Comparison of ENCODE assay signal across 9 cellular contexts in the genomic region with DNA sequence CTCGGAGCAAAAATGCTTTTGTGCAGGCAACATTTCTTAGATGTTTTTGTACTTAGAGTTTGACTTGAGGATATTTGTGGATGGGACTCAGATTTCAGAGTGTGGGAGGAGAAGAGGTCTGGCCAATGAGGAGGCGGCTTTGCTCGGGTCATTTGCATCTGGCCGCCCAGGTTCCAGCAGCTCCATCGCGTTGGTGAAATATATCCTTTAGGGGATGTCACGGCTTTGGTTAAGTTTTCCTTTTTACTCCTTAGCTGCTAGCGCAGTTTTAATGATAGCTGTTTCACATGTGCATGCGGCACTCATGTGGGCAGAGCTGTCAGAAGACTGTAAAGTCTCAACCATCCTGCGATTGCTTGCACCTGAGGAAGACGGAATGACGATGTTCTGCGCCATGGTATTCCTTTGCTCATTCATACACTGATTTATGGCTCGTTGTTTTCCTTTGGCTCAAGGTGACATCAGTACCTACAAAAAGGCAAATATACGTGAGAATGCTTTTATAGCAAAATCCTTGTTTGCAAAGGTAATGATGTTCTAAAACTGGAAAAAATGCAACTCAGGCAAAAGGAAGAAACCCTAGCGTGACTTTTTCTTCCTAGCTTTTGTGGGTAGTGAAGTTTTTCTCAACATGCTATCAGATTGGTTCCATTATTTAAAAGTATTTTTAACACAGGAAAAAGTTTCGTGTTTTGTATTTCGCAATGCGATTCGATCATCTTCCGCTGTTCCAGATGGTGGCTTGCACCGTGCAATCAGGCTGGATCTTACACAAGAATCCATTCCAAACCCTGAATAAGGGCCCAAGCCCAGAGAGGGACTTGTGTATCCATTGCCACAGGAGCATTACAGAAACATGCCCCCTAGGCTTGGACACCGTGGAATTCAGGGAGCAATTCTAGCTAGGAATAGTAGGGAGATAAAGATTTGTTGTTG.
DNase-seq lines count a peak whose midpoint lies in the region; ATAC-seq, FAIRE-seq and TF ChIP-seq lines count a peak whose summit lies in the region.
"Had no signal": no experiment of that assay in that cellular context is flagged by ENCODE, and none has a peak within 500 bp of the region (broad histone marks: within the 10 kb centered on the region; RNA-seq: fewer than 3 reads in every experiment).

No MANE protein-coding gene starts in this region.

- H3K27me3 ChIP-seq in adrenal gland (no peaks in the 10 kb centered on the region), heart right ventricle (peaks cover 0 to 5% (median 0%) of the 10 kb centered on the region in 7 donors), pancreas (no peaks in the 10 kb centered on the region)

- no peaks in the 10 kb centered on the region for H3K9me3 ChIP-seq in adrenal gland (replicated peaks in 1 of 3)
- H3K9me3 ChIP-seq in heart right ventricle = no peaks in the 10 kb centered on the region
- H3K9me3 ChIP-seq in pancreas = no peaks in the 10 kb centered on the region

- peak; percentile 90 to 96 (median 94) for ATAC-seq in heart right ventricle
- peak; percentile 97 to 99 (median 98) for ATAC-seq in pancreas
- no peak for ATAC-seq in HG02798 (IDR thresholded peaks at IDR 0.05; ENCODE audit: poor library complexity, unreplicated experiment)
- no peak for ATAC-seq in GM21381 (IDR thresholded peaks at IDR 0.05; ENCODE audit: unreplicated experiment)
- ATAC-seq in activated CD8-positive, alpha-beta memory T cell treated with anti-CD3 and anti-CD28 coated beads, Interleukin-2, amount 10 ng/mL, durations not matched to agents 7 days and 5 days = no peak

- peaks cover 10 to 15% of the 10 kb centered on the region in 2 donors for H3K4me1 ChIP-seq in adrenal gland (replicated peaks in 1 of 2)
- H3K4me1 ChIP-seq in heart right ventricle = peaks cover 0 to 48% (median 4%) of the 10 kb centered on the region in 9 donors
- H3K4me1 ChIP-seq in pancreas = peaks cover 0 to 10% (median 2%) of the 10 kb centered on the region in 3 donors

- H3K4me3 ChIP-seq in adrenal gland (peak overlapping the region in 3 of 4 donors; percentile 2 to 52 (median 19)), heart right ventricle (peak overlapping the region in 8 of 10 donors; percentile 6 to 42 (median 37)), pancreas (peak overlapping the region in 2 of 4 donors; percentile 11 to 22)

- no peaks in the 10 kb centered on the region for H3K4me1 Mint-ChIP-seq in activated CD8-positive, alpha-beta memory T cell treated with anti-CD3 and anti-CD28 coated beads, Interleukin-2, amount 10 ng/mL, durations not matched to agents 7 days and 5 days

- H3K4me3 Mint-ChIP-seq in activated CD8-positive, alpha-beta memory T cell treated with anti-CD3 and anti-CD28 coated beads, Interleukin-2, amount 10 ng/mL, durations not matched to agents 7 days and 5 days = no peak overlapping the region

- H3K27me3 Mint-ChIP-seq in activated CD8-positive, alpha-beta memory T cell treated with anti-CD3 and anti-CD28 coated beads, Interleukin-2, amount 10 ng/mL, durations not matched to agents 7 days and 5 days = peaks cover 13% of the 10 kb centered on the region

- no peaks in the 10 kb centered on the region for H3K36me3 Mint-ChIP-seq in activated CD8-positive, alpha-beta memory T cell treated with anti-CD3 and anti-CD28 coated beads, Interleukin-2, amount 10 ng/mL, durations not matched to agents 7 days and 5 days

- FAIRE-seq in pancreas (lab: Jason Lieb, UNC) = peak; percentile 96
- FAIRE-seq: colon had no signal

- no peaks in the 10 kb centered on the region for H3K9me3 Mint-ChIP-seq in activated CD8-positive, alpha-beta memory T cell treated with anti-CD3 and anti-CD28 coated beads, Interleukin-2, amount 10 ng/mL, durations not matched to agents 7 days and 5 days (ENCODE audit: low read depth)

- CTCF ChIA-PET in activated CD8-positive, alpha-beta memory T cell treated with anti-CD3 and anti-CD28 coated beads, Interleukin-2, amount 10 ng/mL, durations not matched to agents 7 days and 5 days (lab: Charles Lee) = no interaction called here

- WGBS in adrenal gland, 4 donors = 9 to 11% (median 9%) methylated on average over 22 to 23 of the region's 23 CpGs
- WGBS in heart right ventricle, 2 donors = 32 to 41% methylated on average over 23 of the region's 23 CpGs
- WGBS in pancreas, 2 donors = 18 to 20% methylated on average over 23 of the region's 23 CpGs

- DNase-seq in COLO829 (ENCODE audit: low spot score) = peak; percentile 80
- peak; percentile 44 for DNase-seq in NAMALWA (ENCODE audit: low spot score)
- DNase-seq in adrenal gland = peak; percentile 67 to 92 (median 87)
- DNase-seq in heart right ventricle = peak; percentile 61 to 63
- DNase-seq in pancreas = peak in 4 of 6 donors; percentile 52 to 69 (median 62)
- no peak for DNase-seq in activated CD8-positive, alpha-beta memory T cell treated with anti-CD3 and anti-CD28 coated beads, Interleukin-2, amount 10 ng/mL, durations not matched to agents 7 days and 5 days

- peak overlapping the region; percentile 64 to 92 (median 89) for H3K27ac ChIP-seq in adrenal gland
- peak overlapping the region in 9 of 10 donors; percentile 5 to 80 (median 65) for H3K27ac ChIP-seq in heart right ventricle
- H3K27ac ChIP-seq in pancreas = peak overlapping the region in 3 of 4 donors; percentile 24 to 67 (median 56)

- H3K27ac Mint-ChIP-seq in activated CD8-positive, alpha-beta memory T cell treated with anti-CD3 and anti-CD28 coated beads, Interleukin-2, amount 10 ng/mL, durations not matched to agents 7 days and 5 days = no peak overlapping the region

- H3K36me3 ChIP-seq in adrenal gland (replicated peaks in 1 of 2) = no peaks in the 10 kb centered on the region
- H3K36me3 ChIP-seq in heart right ventricle = no peaks in the 10 kb centered on the region
- H3K36me3 ChIP-seq in pancreas = no peaks in the 10 kb centered on the region

- intact Hi-C loops in adrenal gland (cut with DNase I) (loop anchor here in 1 of 2 donors (5.0 kb wide), 1 partner anchor 52 kb away; no protein-coding TSS in a partner anchor), heart right ventricle (cut with DNase I) (no loop called here), pancreas (cut with DNase I) (no loop called here)

- TF ChIP-seq POLR2A in adrenal gland (IDR thresholded peaks at IDR 0.05) = peak; percentile 7 to 70

- TF ChIP-seq CTCF in adrenal gland (IDR thresholded peaks at IDR 0.05) (no peak), heart right ventricle (IDR thresholded peaks at IDR 0.05) (no peak), pancreas (IDR thresholded peaks at IDR 0.05) (no peak)

Comparison
In these comparisons a context has a peak if more than half of its experiments do, and no peak if none do; other contexts are left out.
1. ATAC-seq: peak in heart right ventricle (8 of 8) and pancreas (4 of 4); none in HG02798 (single experiment), GM21381 (single experiment) and activated CD8-positive, alpha-beta memory T cell treated with anti-CD3 and anti-CD28 coated beads, Interleukin-2, amount 10 ng/mL, durations not matched to agents 7 days and 5 days (single experiment).
2. Peak in every context shown above with its lines, with median percentiles within 50 percentile points of each other: H3K27ac ChIP-seq.